Comparison of ENCODE assay signal across 8 cellular contexts in genomic region chr21:45880097-45881068, GRCh38.
DNase-seq lines count a peak whose midpoint lies in the region; ATAC-seq and TF ChIP-seq lines count a peak whose summit lies in the region.

No MANE protein-coding gene starts in this region.

- H3K9me3 ChIP-seq in SK-N-MC (ENCODE audit: low read depth, low read length): no peaks in the 10 kb centered on the region
- no peaks in the 10 kb centered on the region for H3K9me3 ChIP-seq in cardiac muscle cell (ENCODE audit: low read depth)
- H3K9me3 ChIP-seq in psoas muscle: no peaks in the 10 kb centered on the region
- no peaks in the 10 kb centered on the region for H3K9me3 ChIP-seq in uterus

- ATAC-seq in psoas muscle: peak; percentile 43 to 63 (median 60)
- no peak for ATAC-seq in GM21423 (IDR thresholded peaks at IDR 0.05; ENCODE audit: unreplicated experiment)

- H3K27me3 ChIP-seq in cardiac muscle cell (no peaks in the 10 kb centered on the region), psoas muscle (ENCODE audit: insufficient read depth in 3 of 3, low read length in 2 of 3) (peaks cover 0 to 83% (median 12%) of the 10 kb centered on the region in 3 donors), uterus (no peaks in the 10 kb centered on the region)

- intact Hi-C loops in psoas muscle (cut with DNase I): loop anchor here in 1 of 2 donors (10.0 kb wide), 1 partner anchor 186 kb away; no protein-coding TSS in a partner anchor
- intact Hi-C loops in uterus (cut with DNase I; ENCODE audit: low total_unique reads): no loop called here

- H3K4me3 ChIP-seq in SK-N-MC: peak overlapping the region; percentile 28; the same call in 1 of the 2 replicates
- H3K4me3 ChIP-seq in cardiac muscle cell: no peak overlapping the region
- no peak overlapping the region for H3K4me3 ChIP-seq in psoas muscle
- H3K4me3 ChIP-seq in uterus: no peak overlapping the region

- no peaks in the 10 kb centered on the region for H3K36me3 ChIP-seq in SK-N-MC (ENCODE audit: insufficient read depth, low read length)
- no peaks in the 10 kb centered on the region for H3K36me3 ChIP-seq in cardiac muscle cell
- H3K36me3 ChIP-seq in psoas muscle (ENCODE audit: insufficient read depth in 1 of 2, low read depth in 1 of 2): no peaks in the 10 kb centered on the region
- H3K36me3 ChIP-seq in uterus: no peaks in the 10 kb centered on the region

- H3K27ac ChIP-seq in SK-N-MC: no peak overlapping the region
- no peak overlapping the region for H3K27ac ChIP-seq in cardiac muscle cell
- no peak overlapping the region for H3K27ac ChIP-seq in psoas muscle
- no peak overlapping the region for H3K27ac ChIP-seq in uterus

- TF ChIP-seq POLR2A in uterus (IDR thresholded peaks at IDR 0.05): no peak

- 15 to 28% (median 18%) methylated on average over 29 of the region's 29 CpGs for WGBS in psoas muscle, 3 donors

- DNase-seq in DMS 273 (lab: John Stamatoyannopoulos, UW; ENCODE audit: unreplicated experiment) (peak; percentile 95), LHCN-M2 (ENCODE audit: low read depth) (peak; percentile 88), SK-N-MC (ENCODE audit: low read depth, low spot score) (peak; percentile 47), cardiac muscle cell (ENCODE audit: low read depth in 1 of 2, low spot score in 1 of 2) (peak; percentile 84 to 90), psoas muscle (peak; percentile 56 to 80), uterus (peak in 1 of 2 donors; percentile 66)
- peak; percentile 69 for DNase-seq in activated naive CD4-positive, alpha-beta T cell treated with anti-CD3 and anti-CD28 coated beads, Interleukin-2, amount 50 U/mL, for 16 hours

- peak; percentile 76 for TF ChIP-seq CTCF in cardiac muscle cell (IDR thresholded peaks at IDR 0.05; ENCODE audit: low read depth, low read length)
- peak; percentile 30 for TF ChIP-seq CTCF in psoas muscle (IDR thresholded peaks at IDR 0.05)
- peak; percentile 17 to 44 (median 33) for TF ChIP-seq CTCF in uterus (IDR thresholded peaks at IDR 0.05)

- H3K9ac ChIP-seq in SK-N-MC (ENCODE audit: insufficient read length): peak overlapping the region; percentile 68

- H3K4me1 ChIP-seq in cardiac muscle cell (ENCODE audit: low read depth) (no peaks in the 10 kb centered on the region), psoas muscle (no peaks in the 10 kb centered on the region), uterus (peaks cover 0 to under 1% of the 10 kb centered on the region in 2 donors)
